Comparison of ENCODE assay signal across 13 cellular contexts in the genomic region with DNA sequence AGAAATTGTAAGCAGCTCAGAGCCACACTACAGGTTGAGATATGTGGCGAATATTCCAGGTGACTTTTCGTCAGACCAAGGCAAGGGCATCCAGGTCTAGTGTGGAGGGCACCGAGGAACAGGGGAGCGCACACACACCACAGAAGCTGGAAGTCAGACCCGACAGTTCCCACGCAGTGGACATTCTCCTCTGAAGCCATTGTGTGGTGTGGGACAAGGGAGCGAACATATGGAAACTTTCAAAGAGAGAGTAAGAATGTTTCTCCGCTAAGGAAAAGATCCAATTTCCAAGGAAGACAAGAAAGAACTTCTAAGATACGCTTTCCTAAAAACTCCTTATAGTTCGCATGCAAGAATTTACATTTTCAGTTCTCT.
DNase-seq lines count a peak whose midpoint lies in the region; ATAC-seq and TF ChIP-seq lines count a peak whose summit lies in the region.
"Had no signal": no experiment of that assay in that cellular context is flagged by ENCODE, and none has a peak within 500 bp of the region (broad histone marks: within the 10 kb centered on the region; RNA-seq: fewer than 3 reads in every experiment).

No MANE protein-coding gene starts in this region.

- no peak overlapping the region for H3K27ac Mint-ChIP-seq in activated CD4-positive, alpha-beta memory T cell treated with anti-CD3 and anti-CD28 coated beads, Interleukin-2, amount 10 ng/mL, durations not matched to agents 7 days and 5 days
- H3K27ac Mint-ChIP-seq: activated CD4-positive, alpha-beta T cell treated with anti-CD3 and anti-CD28 coated beads for 36 hours; activated naive CD8-positive, alpha-beta T cell had no signal

- H3K4me1 Mint-ChIP-seq in activated CD4-positive, alpha-beta memory T cell treated with anti-CD3 and anti-CD28 coated beads, Interleukin-2, amount 10 ng/mL, durations not matched to agents 7 days and 5 days: peaks cover 19% of the 10 kb centered on the region

- H3K9me3 Mint-ChIP-seq in activated CD4-positive, alpha-beta memory T cell treated with anti-CD3 and anti-CD28 coated beads, Interleukin-2, amount 10 ng/mL, durations not matched to agents 7 days and 5 days: no peaks in the 10 kb centered on the region

- ATAC-seq in heart right ventricle (peak in 6 of 8 donors; percentile 6 to 40 (median 25)), psoas muscle (peak in 1 of 4 donors; percentile 19), left lobe of liver (no peak)
- ATAC-seq: activated CD4-positive, alpha-beta T cell treated with anti-CD3 and anti-CD28 coated beads for 36 hours; K562 had no signal

- no peak overlapping the region for H3K4me3 ChIP-seq in cardiac muscle cell
- H3K4me3 ChIP-seq in heart right ventricle: peak overlapping the region in 7 of 10 donors; percentile 14 to 61 (median 58)
- H3K4me3 ChIP-seq in psoas muscle: peak overlapping the region; percentile 53
- H3K4me3 ChIP-seq: K562 had no signal

- CTCF ChIA-PET in RWPE1 (lab: Yijun Ruan, JAX): no interaction called here
- CTCF ChIA-PET in activated CD4-positive, alpha-beta memory T cell treated with anti-CD3 and anti-CD28 coated beads, Interleukin-2, amount 10 ng/mL, durations not matched to agents 7 days and 5 days (lab: Charles Lee): no interaction called here

- TF ChIP-seq CTCF in cardiac muscle cell (IDR thresholded peaks at IDR 0.05; ENCODE audit: low read depth, low read length): no peak
- TF ChIP-seq CTCF in heart right ventricle (IDR thresholded peaks at IDR 0.05): no peak
- no peak for TF ChIP-seq CTCF in psoas muscle (IDR thresholded peaks at IDR 0.05)
- no peak for TF ChIP-seq CTCF in RWPE1 (conservative IDR thresholded peaks at IDR 0.05; ENCODE audit: low read depth)

- H3K4me1 ChIP-seq in cardiac muscle cell (ENCODE audit: low read depth) (peaks cover 3% of the 10 kb centered on the region), heart right ventricle (peaks cover 0 to 37% (median 17%) of the 10 kb centered on the region in 9 donors), psoas muscle (peaks cover 12% of the 10 kb centered on the region)

- H3K27me3 Mint-ChIP-seq in activated CD4-positive, alpha-beta memory T cell treated with anti-CD3 and anti-CD28 coated beads, Interleukin-2, amount 10 ng/mL, durations not matched to agents 7 days and 5 days: peaks cover 22% of the 10 kb centered on the region

- H3K27ac ChIP-seq in cardiac muscle cell (peak overlapping the region; percentile 26), heart right ventricle (peak overlapping the region; percentile 26 to 82 (median 68)), psoas muscle (peak overlapping the region; percentile 62), RWPE1 (no peak overlapping the region)

- H3K4me3 Mint-ChIP-seq in activated CD4-positive, alpha-beta memory T cell treated with anti-CD3 and anti-CD28 coated beads, Interleukin-2, amount 10 ng/mL, durations not matched to agents 7 days and 5 days: no peak overlapping the region
- H3K4me3 Mint-ChIP-seq: activated CD4-positive, alpha-beta T cell treated with anti-CD3 and anti-CD28 coated beads for 36 hours; activated naive CD8-positive, alpha-beta T cell had no signal

- no peak for DNase-seq in cardiac muscle cell (ENCODE audit: low read depth in 1 of 2, low spot score in 1 of 2)
- DNase-seq in cardiac septum (ENCODE audit: low spot score): no peak
- no peak for DNase-seq in heart right ventricle
- no peak for DNase-seq in psoas muscle
- DNase-seq in activated effector memory CD4-positive, alpha-beta T cell treated with Interleukin-2 at 50 U/mL for 16 hours: no peak
- no peak for DNase-seq in left lobe of liver (ENCODE audit: low spot score)
- DNase-seq in RWPE1 (ENCODE audit: low spot score): no peak
- no peak for DNase-seq in activated CD4-positive, alpha-beta memory T cell treated with anti-CD3 and anti-CD28 coated beads, Interleukin-2, amount 10 ng/mL, durations not matched to agents 7 days and 5 days
- DNase-seq: ACHN; activated CD4-positive, alpha-beta T cell treated with anti-CD3 and anti-CD28 coated beads for 36 hours; foreskin melanocyte had no signal

- no peaks in the 10 kb centered on the region for H3K27me3 ChIP-seq in cardiac muscle cell
- H3K27me3 ChIP-seq in heart right ventricle: no peaks in the 10 kb centered on the region
- H3K27me3 ChIP-seq in psoas muscle (ENCODE audit: insufficient read depth in 3 of 3, low read length in 2 of 3): no peaks in the 10 kb centered on the region

- H3K9me3 ChIP-seq in cardiac muscle cell (ENCODE audit: low read depth) (no peaks in the 10 kb centered on the region), heart right ventricle (no peaks in the 10 kb centered on the region), psoas muscle (no peaks in the 10 kb centered on the region)

- POLR2A ChIA-PET in RWPE1 (lab: Yijun Ruan, JAX; ENCODE audit: low non-redundant PET): no interaction called here
- POLR2A ChIA-PET in activated CD4-positive, alpha-beta memory T cell treated with anti-CD3 and anti-CD28 coated beads, Interleukin-2, amount 10 ng/mL, durations not matched to agents 7 days and 5 days (lab: Charles Lee): no interaction called here

- intact Hi-C loops in cardiac septum (cut with DNase I): loop anchor here (5.0 kb wide), 1 partner anchor 33 kb away; no protein-coding TSS in a partner anchor
- intact Hi-C loops in heart right ventricle (cut with DNase I): loop anchor here in 1 of 10 donors (5.0 kb wide), 1 partner anchor 33 kb away; no protein-coding TSS in a partner anchor
- intact Hi-C loops in psoas muscle (cut with DNase I): no loop called here

- 60 to 68% methylated on average over 10 of the region's 10 CpGs for WGBS in heart right ventricle, 2 donors
- 58 to 62% (median 59%) methylated on average over 10 of the region's 10 CpGs for WGBS in psoas muscle, 3 donors

- H3K36me3 Mint-ChIP-seq in activated CD4-positive, alpha-beta memory T cell treated with anti-CD3 and anti-CD28 coated beads, Interleukin-2, amount 10 ng/mL, durations not matched to agents 7 days and 5 days (ENCODE audit: low read depth): no peaks in the 10 kb centered on the region

- no peaks in the 10 kb centered on the region for H3K36me3 ChIP-seq in cardiac muscle cell
- H3K36me3 ChIP-seq in heart right ventricle: peaks cover 0 to 24% (median 0%) of the 10 kb centered on the region in 9 donors
- H3K36me3 ChIP-seq in psoas muscle (ENCODE audit: insufficient read depth in 1 of 2, low read depth in 1 of 2): peaks cover 0 to 9% of the 10 kb centered on the region in 2 donors
